In the genomic region with DNA sequence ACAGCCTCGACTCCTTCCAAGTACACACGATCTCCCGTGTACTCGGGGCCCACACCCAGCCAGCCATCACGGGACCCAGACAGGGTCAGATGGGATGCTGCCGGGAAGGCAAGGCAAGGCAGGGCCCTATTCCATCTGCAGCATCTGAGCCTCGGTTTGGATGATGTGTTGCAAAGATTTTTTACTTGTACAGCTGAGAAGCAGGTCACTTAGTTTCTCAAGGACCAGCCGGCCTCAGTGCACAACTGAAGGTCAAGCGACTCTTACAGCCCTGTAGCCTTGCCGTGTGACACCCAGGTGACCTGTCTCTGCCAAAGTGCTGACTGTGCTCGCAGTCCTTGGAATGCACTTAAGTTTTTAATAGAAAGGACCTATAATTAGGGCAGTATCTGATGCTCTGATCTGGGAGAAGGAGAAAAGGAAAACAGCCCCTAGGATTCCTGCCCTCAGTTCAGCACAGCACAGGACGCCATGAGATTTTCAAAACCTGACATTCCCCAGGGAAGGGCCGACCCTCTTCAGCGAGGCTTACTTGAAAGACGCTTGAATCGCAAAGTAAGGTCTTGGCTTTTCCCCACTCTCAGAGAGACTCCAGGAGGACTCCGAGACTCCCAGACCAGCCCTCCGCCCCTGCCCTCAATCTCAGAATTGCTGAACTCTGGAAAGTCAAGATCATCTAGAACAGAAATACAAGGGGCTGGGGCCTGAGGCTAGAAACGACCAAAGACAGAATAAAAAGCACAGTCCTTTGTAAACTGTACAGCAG, we compare ENCODE assay signal across 8 cellular contexts. TPM values are rescaled to one million over a fixed set of nuclear protein-coding genes. Genes with fewer than 3 reads are reported as not detected.
DNase-seq lines count a peak whose midpoint lies in the region; ATAC-seq and TF ChIP-seq lines count a peak whose summit lies in the region.

No MANE protein-coding gene starts in this region.

- peak overlapping the region; percentile 62 for H3K4me3 ChIP-seq in HAP-1
- H3K4me3 ChIP-seq in iPS-20b (ENCODE audit: low read length): peak overlapping the region; percentile 68; the same call in 1 of the 2 replicates
- H3K4me3 ChIP-seq in smooth muscle cell: peak overlapping the region; percentile 53

- TF ChIP-seq CTCF in smooth muscle cell (IDR thresholded peaks at IDR 0.05; ENCODE audit: borderline replicate concordance, insufficient read depth, poor library complexity, severe bottlenecking): no peak

- no peak overlapping the region for H3K27ac Mint-ChIP-seq in activated naive CD8-positive, alpha-beta T cell treated with anti-CD3 and anti-CD28 coated beads for 36 hours

- H3K36me3 Mint-ChIP-seq in activated naive CD8-positive, alpha-beta T cell treated with anti-CD3 and anti-CD28 coated beads for 36 hours: no peaks in the 10 kb centered on the region

- H3K4me1 ChIP-seq in HAP-1 (peaks cover 3% of the 10 kb centered on the region), iPS-20b (ENCODE audit: insufficient read depth, low read length) (no peaks in the 10 kb centered on the region), smooth muscle cell (ENCODE audit: low read depth) (peaks cover 5% of the 10 kb centered on the region)

- peak overlapping the region; percentile 89 for H3K4me2 ChIP-seq in smooth muscle cell

- peaks cover 32% of the 10 kb centered on the region for H3K4me1 Mint-ChIP-seq in activated naive CD8-positive, alpha-beta T cell treated with anti-CD3 and anti-CD28 coated beads for 36 hours

- no peaks in the 10 kb centered on the region for H3K27me3 ChIP-seq in HAP-1 (ENCODE audit: low read depth)
- H3K27me3 ChIP-seq in iPS-20b (ENCODE audit: insufficient read depth, low read length): peaks cover 20% of the 10 kb centered on the region
- no peaks in the 10 kb centered on the region for H3K27me3 ChIP-seq in smooth muscle cell (ENCODE audit: low read depth)

- ATAC-seq in GM18861 (IDR thresholded peaks at IDR 0.05; ENCODE audit: unreplicated experiment): no peak

- DNase-seq in HAP-1 (ENCODE audit: low spot score in 2 of 2) (peak; percentile 34 to 59), smooth muscle cell (lab: John Stamatoyannopoulos, UW; ENCODE audit: unreplicated experiment) (no peak), cerebellar nuclear complex (lab: John Stamatoyannopoulos, UW) (no peak), COR-L47 (lab: John Stamatoyannopoulos, UW) (no peak), RPMI8226 (no peak)
- DNase-seq in activated naive CD8-positive, alpha-beta T cell treated with anti-CD3 and anti-CD28 coated beads for 36 hours: no peak

- no peaks in the 10 kb centered on the region for H4K20me1 ChIP-seq in smooth muscle cell (ENCODE audit: low read depth)

- in situ Hi-C loops in HAP-1 (cut with MboI; ENCODE audit: low sequenced_read_pairs): no loop called here

- WGBS in smooth muscle cell (ENCODE audit: low lambda C conversion rate): 72% methylated on average over 19 of the region's 19 CpGs

- H3K79me2 ChIP-seq in smooth muscle cell (ENCODE audit: low read depth): no peaks in the 10 kb centered on the region

- H3K36me3 ChIP-seq in HAP-1 (replicated peaks) (no peaks in the 10 kb centered on the region), iPS-20b (ENCODE audit: insufficient read depth, low read depth, low read length) (no peaks in the 10 kb centered on the region), smooth muscle cell (ENCODE audit: low read depth) (no peaks in the 10 kb centered on the region)

- H3K9me3 Mint-ChIP-seq in activated naive CD8-positive, alpha-beta T cell treated with anti-CD3 and anti-CD28 coated beads for 36 hours: no peaks in the 10 kb centered on the region

- peaks cover 12% of the 10 kb centered on the region for H3F3A ChIP-seq in smooth muscle cell (ENCODE audit: low read depth)

- H3K4me3 Mint-ChIP-seq in activated naive CD8-positive, alpha-beta T cell treated with anti-CD3 and anti-CD28 coated beads for 36 hours: peak overlapping the region; percentile 86

- H2AFZ ChIP-seq in smooth muscle cell (ENCODE audit: low read depth): no peak overlapping the region

- no peaks in the 10 kb centered on the region for H3K9me3 ChIP-seq in HAP-1
- H3K9me3 ChIP-seq in iPS-20b (ENCODE audit: insufficient read depth, low read depth, low read length): no peaks in the 10 kb centered on the region
- no peaks in the 10 kb centered on the region for H3K9me3 ChIP-seq in smooth muscle cell (replicated peaks; ENCODE audit: low read depth)

- no peaks in the 10 kb centered on the region for H3K27me3 Mint-ChIP-seq in activated naive CD8-positive, alpha-beta T cell treated with anti-CD3 and anti-CD28 coated beads for 36 hours

- H3K27ac ChIP-seq in iPS-20b (ENCODE audit: low read length) (no peak overlapping the region), smooth muscle cell (ENCODE audit: low read depth) (no peak overlapping the region)

- H3K9ac ChIP-seq in iPS-20b (ENCODE audit: low read depth, low read length): no peak overlapping the region
- H3K9ac ChIP-seq in smooth muscle cell (ENCODE audit: low read depth): no peak overlapping the region

RNA-seq across cellular contexts. Expression of a gene that starts 1.3 kb away (rescaled TPM):
- total RNA-seq in activated naive CD8-positive, alpha-beta T cell treated with anti-CD3 and anti-CD28 coated beads for 36 hours: 1 to 10 TPM; 2.1 to 2.3 TPM
- total RNA-seq in smooth muscle cell: 2.8 and 4.4 TPM in 2 replicates
- polyA plus RNA-seq in smooth muscle cell: 1.6 and 2.7 TPM in 2 replicates

RNA-seq across cellular contexts. Expression of a gene that starts 58.1 kb away (rescaled TPM):
- under 1 TPM in 1 of 2 experiments, not detected in 1; 0.08 TPM for total RNA-seq in activated naive CD8-positive, alpha-beta T cell treated with anti-CD3 and anti-CD28 coated beads for 36 hours
- 0.04 and 0.09 TPM in 2 replicates for total RNA-seq in smooth muscle cell
- polyA plus RNA-seq in smooth muscle cell: not detected in 2 replicates

Comparison
In these comparisons a context has a peak if more than half of its experiments do, and no peak if none do; other contexts are left out.
1. DNase-seq: peak in HAP-1 (2 of 2); none in activated naive CD8-positive, alpha-beta T cell treated with anti-CD3 and anti-CD28 coated beads for 36 hours (single experiment), smooth muscle cell (single experiment), cerebellar nuclear complex (0 of 2), COR-L47 (single experiment) and RPMI8226 (single experiment).
2. Peak in every context shown above with its lines, with median percentiles within 50 percentile points of each other: H3K4me3 ChIP-seq.